19 cellular contexts compared by ENCODE assay signal in genomic region chr7:128172151-128172550, GRCh38.
DNase-seq lines count a peak whose midpoint lies in the region; ATAC-seq and TF ChIP-seq lines count a peak whose summit lies in the region.
"Had no signal": no experiment of that assay in that cellular context is flagged by ENCODE, and none has a peak within 500 bp of the region (broad histone marks: within the 10 kb centered on the region; RNA-seq: fewer than 3 reads in every experiment).

No MANE protein-coding gene starts in this region.

- H3K27ac ChIP-seq in suprapubic skin, result no peak overlapping the region
- H3K27ac ChIP-seq: epithelial cell of prostate, uterus had no signal

- no peak for TF ChIP-seq POLR2A in suprapubic skin (IDR thresholded peaks at IDR 0.05)

- TF ChIP-seq CTCF in glutamatergic neuron (IDR thresholded peaks at IDR 0.05; ENCODE audit: partially characterized antibody, unreplicated experiment), result no peak
- no peak for TF ChIP-seq CTCF in suprapubic skin (IDR thresholded peaks at IDR 0.05)

- H3K9me3 ChIP-seq in suprapubic skin, result no peaks in the 10 kb centered on the region
- H3K9me3 ChIP-seq: uterus had no signal

- H3K4me3 Mint-ChIP-seq in glutamatergic neuron (ENCODE audit: unreplicated experiment), result no peak overlapping the region
- H3K4me3 Mint-ChIP-seq: activated B cell treated with CpG ODN at 0.5 μM for 24 hours; activated CD8-positive, alpha-beta T cell treated with anti-CD3 and anti-CD28 coated beads, Interleukin-2, amount 10 ng/mL, durations not matched to agents 7 days and 5 days; activated naive CD8-positive, alpha-beta T cell treated with anti-CD3 and anti-CD28 coated beads, Interleukin-2, amount 10 ng/mL, durations not matched to agents 7 days and 5 days; mesothelial cell of epicardium had no signal

- H3K36me3 ChIP-seq in suprapubic skin, result no peaks in the 10 kb centered on the region
- H3K36me3 ChIP-seq: uterus had no signal

- peak; percentile 19 for DNase-seq in DMS153 treated with DMSO at 0.1 percent for 48 hours (lab: John Stamatoyannopoulos, UW; ENCODE audit: unreplicated experiment)
- DNase-seq in NCI-H345 (lab: John Stamatoyannopoulos, UW), result peak; percentile 82
- peak; percentile 72 for DNase-seq in cerebellum (ENCODE audit: low spot score)
- DNase-seq in glutamatergic neuron, result no peak
- no peak for DNase-seq in suprapubic skin (ENCODE audit: low spot score in 2 of 2)
- DNase-seq: activated B cell treated with CpG ODN at 0.5 μM for 24 hours; activated CD8-positive, alpha-beta T cell treated with anti-CD3 and anti-CD28 coated beads, Interleukin-2, amount 10 ng/mL, durations not matched to agents 7 days and 5 days; activated naive CD8-positive, alpha-beta T cell treated with anti-CD3 and anti-CD28 coated beads, Interleukin-2, amount 10 ng/mL, durations not matched to agents 7 days and 5 days; activated T-cell treated with anti-CD3 and anti-CD28 coated beads, Interleukin-2, amount 50 U/mL, for 48 hours; AML-193; dermis blood vessel endothelial cell; foreskin melanocyte; left cardiac atrium; stimulated activated CD4-positive, alpha-beta T cell treated with anti-CD3 and anti-CD28 coated beads, Interleukin-2, amount 100 ng/mL, for 48 hours; uterus had no signal

- H3K4me1 Mint-ChIP-seq in glutamatergic neuron (ENCODE audit: low read depth, unreplicated experiment), result peaks cover 34% of the 10 kb centered on the region

- no peaks in the 10 kb centered on the region for H3K36me3 Mint-ChIP-seq in glutamatergic neuron (ENCODE audit: unreplicated experiment)
- H3K36me3 Mint-ChIP-seq: activated naive CD8-positive, alpha-beta T cell treated with anti-CD3 and anti-CD28 coated beads, Interleukin-2, amount 10 ng/mL, durations not matched to agents 7 days and 5 days; mesothelial cell of epicardium had no signal

- no peak for TF ChIP-seq EP300 in Ishikawa (IDR thresholded peaks at IDR 0.05; ENCODE audit: borderline replicate concordance)
- no peak for TF ChIP-seq EP300 in suprapubic skin (IDR thresholded peaks at IDR 0.05)

- no peak overlapping the region for H3K4me3 ChIP-seq in suprapubic skin
- H3K4me3 ChIP-seq: uterus had no signal

- peaks cover 13% of the 10 kb centered on the region for H3K27me3 Mint-ChIP-seq in glutamatergic neuron (ENCODE audit: unreplicated experiment)

- ATAC-seq in HG03565 (IDR thresholded peaks at IDR 0.05; ENCODE audit: unreplicated experiment), result no peak
- ATAC-seq: activated CD8-positive, alpha-beta T cell treated with anti-CD3 and anti-CD28 coated beads, Interleukin-2, amount 10 ng/mL, durations not matched to agents 7 days and 5 days; left cardiac atrium had no signal

- peaks cover 58% of the 10 kb centered on the region for H3K27me3 ChIP-seq in suprapubic skin

- H3K4me1 ChIP-seq in suprapubic skin, result peaks cover 14% of the 10 kb centered on the region

- no peak overlapping the region for H3K27ac Mint-ChIP-seq in glutamatergic neuron (ENCODE audit: unreplicated experiment)
- H3K27ac Mint-ChIP-seq: activated B cell treated with CpG ODN at 0.5 μM for 24 hours; activated CD8-positive, alpha-beta T cell treated with anti-CD3 and anti-CD28 coated beads, Interleukin-2, amount 10 ng/mL, durations not matched to agents 7 days and 5 days; activated naive CD8-positive, alpha-beta T cell treated with anti-CD3 and anti-CD28 coated beads, Interleukin-2, amount 10 ng/mL, durations not matched to agents 7 days and 5 days; mesothelial cell of epicardium had no signal

- no peak for TF ChIP-seq RAD21 in Ishikawa (IDR thresholded peaks at IDR 0.05; ENCODE audit: low read depth)

- H3K9me3 Mint-ChIP-seq in glutamatergic neuron (ENCODE audit: unreplicated experiment), result peaks cover 4% of the 10 kb centered on the region
- H3K9me3 Mint-ChIP-seq: activated B cell treated with CpG ODN at 0.5 μM for 24 hours; activated naive CD8-positive, alpha-beta T cell treated with anti-CD3 and anti-CD28 coated beads, Interleukin-2, amount 10 ng/mL, durations not matched to agents 7 days and 5 days; mesothelial cell of epicardium had no signal

- WGBS in suprapubic skin, result 27% methylated on average over 7 of the region's 7 CpGs

TF ChIP-seq in Ishikawa, 13 proteins besides CTCF, POLR2A, EP300 and RAD21:
- peak; percentile 56; the same call in 1 of the 2 replicates for TF ChIP-seq FOXM1 (IDR thresholded peaks at IDR 0.05; ENCODE audit: borderline replicate concordance, low read depth)
- no peak for TF ChIP-seq CEBPB (IDR thresholded peaks at IDR 0.05)
TF ChIP-seq in Ishikawa: peak in this region for 1.

Comparison
In these comparisons a context has a peak if more than half of its experiments do, and no peak if none do; other contexts are left out.
1. DNase-seq: peak in DMS153 treated with DMSO at 0.1 percent for 48 hours (single experiment), NCI-H345 (single experiment) and cerebellum (single experiment); none in glutamatergic neuron (single experiment) and suprapubic skin (0 of 2).